Comparison of ENCODE assay signal across 10 cellular contexts in genomic region chr5:64210866-64211265, GRCh38. TPM values are rescaled to one million over a fixed set of nuclear protein-coding genes. Genes with fewer than 3 reads are reported as not detected.
DNase-seq lines count a peak whose midpoint lies in the region; ATAC-seq and TF ChIP-seq lines count a peak whose summit lies in the region.
"Had no signal": no experiment of that assay in that cellular context is flagged by ENCODE, and none has a peak within 500 bp of the region (broad histone marks: within the 10 kb centered on the region; RNA-seq: fewer than 3 reads in every experiment).

No MANE protein-coding gene starts in this region.

- H3K9me3 Mint-ChIP-seq in activated naive CD8-positive, alpha-beta T cell treated with anti-CD3 and anti-CD28 coated beads, Interleukin-2, amount 50 U/mL, for 24 hours = no peaks in the 10 kb centered on the region
- peaks cover 0 to 6% (median 0%) of the 10 kb centered on the region in 11 donors for H3K9me3 Mint-ChIP-seq in naive thymus-derived CD4-positive, alpha-beta T cell
- no peaks in the 10 kb centered on the region for H3K9me3 Mint-ChIP-seq in activated CD4-positive, alpha-beta memory T cell treated with anti-CD3 and anti-CD28 coated beads for 36 hours

- no peaks in the 10 kb centered on the region for H3K27me3 Mint-ChIP-seq in activated naive CD8-positive, alpha-beta T cell treated with anti-CD3 and anti-CD28 coated beads, Interleukin-2, amount 50 U/mL, for 24 hours
- H3K27me3 Mint-ChIP-seq in naive thymus-derived CD4-positive, alpha-beta T cell = no peaks in the 10 kb centered on the region
- H3K27me3 Mint-ChIP-seq in activated CD4-positive, alpha-beta memory T cell treated with anti-CD3 and anti-CD28 coated beads for 36 hours = no peaks in the 10 kb centered on the region

- TF ChIP-seq POLR2A in adrenal gland (IDR thresholded peaks at IDR 0.05) = no peak

- H3K9ac ChIP-seq in skeletal muscle satellite cell (ENCODE audit: low read depth, low read length) = no peak overlapping the region
- H3K9ac ChIP-seq: KMS-11 had no signal

- H3K4me3 Mint-ChIP-seq in activated naive CD8-positive, alpha-beta T cell treated with anti-CD3 and anti-CD28 coated beads, Interleukin-2, amount 50 U/mL, for 24 hours = no peak overlapping the region
- no peak overlapping the region for H3K4me3 Mint-ChIP-seq in naive thymus-derived CD4-positive, alpha-beta T cell
- H3K4me3 Mint-ChIP-seq in activated CD4-positive, alpha-beta memory T cell treated with anti-CD3 and anti-CD28 coated beads for 36 hours = no peak overlapping the region

- intact Hi-C loops in adrenal gland (cut with DNase I) = no loop called here
- intact Hi-C loops in naive thymus-derived CD4-positive, alpha-beta T cell (cut with micrococcal nuclease) = no loop called here
- intact Hi-C loops in activated CD4-positive, alpha-beta memory T cell treated with anti-CD3 and anti-CD28 coated beads for 36 hours (cut with micrococcal nuclease) = no loop called here

- no peak for TF ChIP-seq CTCF in HFF-Myc (IDR thresholded peaks at IDR 0.05; ENCODE audit: low read depth, low read length, missing control alignments)
- TF ChIP-seq CTCF in adrenal gland (IDR thresholded peaks at IDR 0.05) = no peak

- H3K9me3 ChIP-seq in adrenal gland (replicated peaks in 1 of 3) (no peaks in the 10 kb centered on the region), skeletal muscle satellite cell (replicated peaks; ENCODE audit: low read length) (no peaks in the 10 kb centered on the region)
- no peaks in the 10 kb centered on the region for H3K9me3 ChIP-seq in naive thymus-derived CD4-positive, alpha-beta T cell (ENCODE audit: control insufficient read depth in 2 of 3, low read length in 3 of 3)

- H3K4me2 ChIP-seq in skeletal muscle satellite cell (ENCODE audit: low read length) = peak overlapping the region; percentile 38
- H3K4me2 ChIP-seq: KMS-11 had no signal

- H3K27ac Mint-ChIP-seq in activated naive CD8-positive, alpha-beta T cell treated with anti-CD3 and anti-CD28 coated beads, Interleukin-2, amount 50 U/mL, for 24 hours = no peak overlapping the region
- H3K27ac Mint-ChIP-seq in naive thymus-derived CD4-positive, alpha-beta T cell = no peak overlapping the region
- H3K27ac Mint-ChIP-seq in activated CD4-positive, alpha-beta memory T cell treated with anti-CD3 and anti-CD28 coated beads for 36 hours = no peak overlapping the region

- no peaks in the 10 kb centered on the region for H3K4me1 Mint-ChIP-seq in activated naive CD8-positive, alpha-beta T cell treated with anti-CD3 and anti-CD28 coated beads, Interleukin-2, amount 50 U/mL, for 24 hours
- H3K4me1 Mint-ChIP-seq in naive thymus-derived CD4-positive, alpha-beta T cell = no peaks in the 10 kb centered on the region
- no peaks in the 10 kb centered on the region for H3K4me1 Mint-ChIP-seq in activated CD4-positive, alpha-beta memory T cell treated with anti-CD3 and anti-CD28 coated beads for 36 hours (ENCODE audit: low read depth)

- no peaks in the 10 kb centered on the region for H3K36me3 Mint-ChIP-seq in activated naive CD8-positive, alpha-beta T cell treated with anti-CD3 and anti-CD28 coated beads, Interleukin-2, amount 50 U/mL, for 24 hours (ENCODE audit: low read depth)
- H3K36me3 Mint-ChIP-seq in naive thymus-derived CD4-positive, alpha-beta T cell = no peaks in the 10 kb centered on the region
- H3K36me3 Mint-ChIP-seq in activated CD4-positive, alpha-beta memory T cell treated with anti-CD3 and anti-CD28 coated beads for 36 hours = no peaks in the 10 kb centered on the region

- H3K4me1 ChIP-seq in adrenal gland (replicated peaks in 1 of 2) = no peaks in the 10 kb centered on the region
- H3K4me1 ChIP-seq in skeletal muscle satellite cell (ENCODE audit: control insufficient read depth, insufficient read depth, low read length) = peaks cover 12% of the 10 kb centered on the region
- no peaks in the 10 kb centered on the region for H3K4me1 ChIP-seq in naive thymus-derived CD4-positive, alpha-beta T cell (ENCODE audit: control insufficient read depth in 2 of 2, insufficient read depth in 2 of 2, low read length in 2 of 2)

- no peak for ATAC-seq in activated naive CD8-positive, alpha-beta T cell treated with anti-CD3 and anti-CD28 coated beads, Interleukin-2, amount 50 U/mL, for 24 hours
- no peak for ATAC-seq in naive thymus-derived CD4-positive, alpha-beta T cell

- DNase-seq in HFF-Myc (ENCODE audit: extremely low read depth, low read depth) (peak; percentile 36), adrenal gland (peak in 4 of 7 donors; percentile 6 to 34 (median 25)), foreskin melanocyte (peak; percentile 84)
- no peak for DNase-seq in activated naive CD8-positive, alpha-beta T cell treated with anti-CD3 and anti-CD28 coated beads, Interleukin-2, amount 50 U/mL, for 24 hours
- no peak for DNase-seq in naive thymus-derived CD4-positive, alpha-beta T cell
- DNase-seq in activated CD4-positive, alpha-beta memory T cell treated with anti-CD3 and anti-CD28 coated beads for 36 hours = no peak
- DNase-seq: dorsolateral prefrontal cortex had no signal

- POLR2A ChIA-PET in naive thymus-derived CD4-positive, alpha-beta T cell (lab: Charles Lee) = no interaction called here
- POLR2A ChIA-PET in activated CD4-positive, alpha-beta memory T cell treated with anti-CD3 and anti-CD28 coated beads for 36 hours (lab: Charles Lee) = no interaction called here

- H3K36me3 ChIP-seq in adrenal gland (replicated peaks in 1 of 2) (no peaks in the 10 kb centered on the region), skeletal muscle satellite cell (ENCODE audit: insufficient read depth, low read length) (no peaks in the 10 kb centered on the region)
- H3K36me3 ChIP-seq in naive thymus-derived CD4-positive, alpha-beta T cell (ENCODE audit: control insufficient read depth in 2 of 3, insufficient read depth in 3 of 3, low read length in 3 of 3) = no peaks in the 10 kb centered on the region

- no peak overlapping the region for H3K4me3 ChIP-seq in HFF-Myc (replicated peaks; ENCODE audit: low read depth, low read length)
- no peak overlapping the region for H3K4me3 ChIP-seq in adrenal gland
- H3K4me3 ChIP-seq in skeletal muscle satellite cell (ENCODE audit: low read length) = no peak overlapping the region
- H3K4me3 ChIP-seq in naive thymus-derived CD4-positive, alpha-beta T cell (ENCODE audit: low read length) = no peak overlapping the region
- H3K4me3 ChIP-seq: dorsolateral prefrontal cortex had no signal

- CTCF ChIA-PET in naive thymus-derived CD4-positive, alpha-beta T cell (lab: Charles Lee) = no interaction called here
- CTCF ChIA-PET in activated CD4-positive, alpha-beta memory T cell treated with anti-CD3 and anti-CD28 coated beads for 36 hours (lab: Charles Lee) = no interaction called here

- H3K27me3 ChIP-seq in adrenal gland (no peaks in the 10 kb centered on the region), skeletal muscle satellite cell (ENCODE audit: control insufficient read depth, insufficient read depth, low read length) (no peaks in the 10 kb centered on the region)
- no peaks in the 10 kb centered on the region for H3K27me3 ChIP-seq in naive thymus-derived CD4-positive, alpha-beta T cell (ENCODE audit: control insufficient read depth in 2 of 2, insufficient read depth in 2 of 2, low read length in 2 of 2)
- H3K27me3 ChIP-seq: dorsolateral prefrontal cortex had no signal

- peak overlapping the region in 1 of 5 donors; percentile 43 for H3K27ac ChIP-seq in adrenal gland
- H3K27ac ChIP-seq in naive thymus-derived CD4-positive, alpha-beta T cell (ENCODE audit: low read depth, low read length) = no peak overlapping the region
- H3K27ac ChIP-seq: KMS-11 had no signal

RNA-seq across cellular contexts. Expression of gene RNF180, which starts 45.2 kb away (rescaled TPM):
- 10 to 100 TPM in 5 of 8 donors, 1 to 10 TPM in 3; 8.7 to 21.7 (median 12.3) TPM for total RNA-seq in adrenal gland
- 1 to 10 TPM; 1.5 to 6.8 (median 3.2) TPM for polyA plus RNA-seq in adrenal gland
- 0.76 and 1.1 TPM in 2 replicates for total RNA-seq in skeletal muscle satellite cell (2012; rRNA removed)
- not detected for total RNA-seq in naive thymus-derived CD4-positive, alpha-beta T cell
- polyA plus RNA-seq in naive thymus-derived CD4-positive, alpha-beta T cell = not detected
- not detected for total RNA-seq in activated CD4-positive, alpha-beta memory T cell treated with anti-CD3 and anti-CD28 coated beads for 36 hours
- total RNA-seq: T-helper 2 cell treated with Interferon-gamma antibody and Interleukin-4, amounts not matched to agents 100 ng/mL and 5 ng/mL, for 36 hours had no signal

Comparison
In these comparisons a context has a peak if more than half of its experiments do, and no peak if none do; other contexts are left out.
1. DNase-seq: peak in HFF-Myc (single experiment), adrenal gland (4 of 7) and foreskin melanocyte (single experiment); none in activated naive CD8-positive, alpha-beta T cell treated with anti-CD3 and anti-CD28 coated beads, Interleukin-2, amount 50 U/mL, for 24 hours (single experiment), naive thymus-derived CD4-positive, alpha-beta T cell (0 of 9) and activated CD4-positive, alpha-beta memory T cell treated with anti-CD3 and anti-CD28 coated beads for 36 hours (single experiment).
2. RNA of gene RNF180, which starts 45.2 kb away (total RNA-seq): 8.7 to 21.7 TPM in adrenal gland; not detected in naive thymus-derived CD4-positive, alpha-beta T cell and not detected in activated CD4-positive, alpha-beta memory T cell treated with anti-CD3 and anti-CD28 coated beads for 36 hours; every median in the first group is over 4 times any median in the second.